ENCODE assay signal across 12 cellular contexts in genomic region chr22:24231706-24232105, GRCh38. TPM values are rescaled to one million over a fixed set of nuclear protein-coding genes. Genes with fewer than 3 reads are reported as not detected.
"Had no signal": no experiment of that assay in that cellular context is flagged by ENCODE, and none has a peak within 500 bp of the region (broad histone marks: within the 10 kb centered on the region; RNA-seq: fewer than 3 reads in every experiment).

No MANE protein-coding gene starts in this region.

- H3K27me3 ChIP-seq: cardiac muscle cell, esophagus muscularis mucosa, gastroesophageal sphincter, heart right ventricle, neural progenitor cell, sigmoid colon, thyroid gland had no signal

- FAIRE-seq: TTC549 had no signal

- H3K4me2 ChIP-seq: neural progenitor cell had no signal

- H3K79me2 ChIP-seq: parathyroid adenoma had no signal

- H3K9ac ChIP-seq: neural progenitor cell, parathyroid adenoma had no signal

- H3K9me3 ChIP-seq: esophagus muscularis mucosa, gastroesophageal sphincter, mucosa of descending colon, sigmoid colon, thyroid gland had no signal

- H3K4me1 ChIP-seq: esophagus muscularis mucosa, gastroesophageal sphincter, parathyroid adenoma, sigmoid colon had no signal

- H3K4me3 ChIP-seq: cardiac muscle cell, esophagus muscularis mucosa, gastroesophageal sphincter, heart right ventricle, mucosa of descending colon, neural progenitor cell, sigmoid colon, thyroid gland had no signal

- ATAC-seq: gastroesophageal sphincter had no signal

- H2AFZ ChIP-seq: parathyroid adenoma had no signal

- H3K27ac ChIP-seq: cardiac muscle cell, esophagus muscularis mucosa, gastroesophageal sphincter, heart right ventricle, neural progenitor cell, parathyroid adenoma, sigmoid colon, thyroid gland had no signal

- H3K36me3 ChIP-seq: cardiac muscle cell, gastroesophageal sphincter, neural progenitor cell, sigmoid colon, thyroid gland had no signal

RNA-seq across cellular contexts. Expression of gene GGT5, which starts 13.2 kb away (rescaled TPM):
- total RNA-seq: activated B cell treated with CpG ODN at 0.5 μM for 24 hours; activated CD8-positive, alpha-beta memory T cell treated with anti-CD3 and anti-CD28 coated beads for 36 hours had no signal
